Comparison of ENCODE assay signal across 11 cellular contexts in the genomic region with DNA sequence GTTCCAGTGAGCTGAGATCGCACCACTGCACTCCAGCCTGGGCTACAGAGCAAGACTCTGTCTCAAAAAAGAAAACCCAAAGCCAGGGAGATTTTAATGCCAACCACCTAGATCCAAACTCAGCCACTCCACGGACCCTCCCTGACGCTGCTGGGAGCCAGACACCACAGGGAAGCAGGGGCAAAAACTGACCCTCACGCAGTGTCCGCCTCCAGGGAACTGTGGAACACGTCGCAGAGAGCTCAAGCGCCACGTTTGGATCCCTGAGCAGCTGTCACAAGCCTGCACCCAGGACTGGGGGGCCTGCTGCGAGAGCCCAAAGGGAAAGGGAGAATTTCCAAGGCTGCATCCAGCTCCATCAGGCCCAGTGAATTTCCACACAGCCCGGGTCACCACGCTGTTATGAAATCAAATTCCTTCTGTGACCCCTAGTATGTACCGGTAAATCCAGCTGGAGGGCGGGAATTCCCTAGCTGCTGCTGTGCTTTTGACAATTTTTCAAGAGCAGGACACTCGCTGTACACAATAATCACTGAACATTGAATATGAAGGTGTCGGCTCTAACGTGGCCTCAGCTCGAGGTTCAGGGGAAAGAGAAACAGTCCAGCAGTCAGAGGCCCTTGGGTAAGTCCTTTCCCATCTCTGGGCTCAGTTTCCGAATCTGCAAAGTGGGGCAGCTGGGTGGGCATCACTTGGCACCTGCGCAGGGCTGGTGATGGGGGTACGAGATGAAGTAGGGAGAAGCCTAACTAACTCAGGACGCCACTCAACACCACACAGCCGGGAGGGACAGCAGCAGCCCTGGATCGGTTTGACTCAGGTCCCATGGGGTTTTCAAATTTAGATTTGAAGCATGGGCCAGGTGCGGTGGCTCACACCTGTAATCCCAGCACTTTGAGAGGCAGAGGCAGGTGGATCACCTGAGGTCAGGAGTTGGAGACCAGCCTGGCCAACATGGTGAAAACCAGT. TPM values are rescaled to one million over a fixed set of nuclear protein-coding genes. Genes with fewer than 3 reads are reported as not detected.
DNase-seq lines count a peak whose midpoint lies in the region; ATAC-seq and TF ChIP-seq lines count a peak whose summit lies in the region.
"Had no signal": no experiment of that assay in that cellular context is flagged by ENCODE, and none has a peak within 500 bp of the region (broad histone marks: within the 10 kb centered on the region; RNA-seq: fewer than 3 reads in every experiment).

No MANE protein-coding gene starts in this region.

- WGBS in right lobe of liver (ENCODE audit: insufficient coverage, low coverage, low lambda C conversion rate, missing lambda C conversion rate) = 16% methylated on average over 15 of the region's 25 CpGs
- WGBS in transverse colon (ENCODE audit: low coverage in 1 of 2), 2 donors = 76% methylated on average over 25 of the region's 25 CpGs; no CpG with 5 or more reads in 1 of the 2 donors

- in situ Hi-C loops in transverse colon (cut with MboI; ENCODE audit: low pct_ligation_motif_present in 1 of 4, low pct_unique_long_range_greater_than_20kb in 1 of 4, low sequenced_read_pairs in 3 of 4) = no loop called here

- TF ChIP-seq EP300 in transverse colon (IDR thresholded peaks at IDR 0.05; ENCODE audit: low read depth) = no peak

- TF ChIP-seq CTCF in PC-9 (conservative IDR thresholded peaks at IDR 0.05) (no peak), right lobe of liver (IDR thresholded peaks at IDR 0.05) (no peak), transverse colon (IDR thresholded peaks at IDR 0.05) (no peak)

- CTCF ChIA-PET in PC-9 (lab: Charles Lee) = interaction anchor here (1.1 kb wide), 1 partner anchor 9 kb away, joined by 3 read pairs; the partner anchor contains the start of gene CARHSP1

- no peak overlapping the region for H3K9ac ChIP-seq in duodenal mucosa (ENCODE audit: low read depth in 1 of 2, low read length in 2 of 2)

- H3K4me3 ChIP-seq in PC-9 = no peak overlapping the region
- no peak overlapping the region for H3K4me3 ChIP-seq in duodenal mucosa (ENCODE audit: low read depth in 1 of 2, low read length in 2 of 2)
- H3K4me3 ChIP-seq in right lobe of liver = peak overlapping the region; percentile 29 to 52 (median 40)
- no peak overlapping the region for H3K4me3 ChIP-seq in transverse colon
- H3K4me3 ChIP-seq: skin epidermis had no signal

- peak; percentile 21 to 40 (median 24) for ATAC-seq in right lobe of liver
- ATAC-seq: activated CD4-positive, CD25-positive, alpha-beta regulatory T cell treated with anti-CD3 and anti-CD28 coated beads, Interleukin-2, amount 50 U/mL, for 24 hours had no signal

- H3F3A ChIP-seq in PC-9 (ENCODE audit: insufficient read depth, low read depth) = peaks cover 29% of the 10 kb centered on the region; the same call in 1 of the 2 replicates

- no peaks in the 10 kb centered on the region for H3K9me3 ChIP-seq in PC-9 (ENCODE audit: insufficient read depth, low read depth)
- H3K9me3 ChIP-seq in duodenal mucosa (ENCODE audit: control insufficient read depth in 1 of 2, low read length in 2 of 2) = no peaks in the 10 kb centered on the region
- no peaks in the 10 kb centered on the region for H3K9me3 ChIP-seq in right lobe of liver
- no peaks in the 10 kb centered on the region for H3K9me3 ChIP-seq in transverse colon

- H3K9me2 ChIP-seq in PC-9 (ENCODE audit: insufficient read depth) = no peaks in the 10 kb centered on the region

- peaks cover 29% of the 10 kb centered on the region for H3K4me1 ChIP-seq in PC-9 (replicated peaks; ENCODE audit: insufficient read depth)
- H3K4me1 ChIP-seq in duodenal mucosa (ENCODE audit: control insufficient read depth in 1 of 2, insufficient read depth in 2 of 2, low read length in 2 of 2) = peaks cover 28 to 30% of the 10 kb centered on the region in 2 donors
- H3K4me1 ChIP-seq in right lobe of liver = peaks cover 0 to 57% (median 24%) of the 10 kb centered on the region in 4 donors
- peaks cover 12 to 42% (median 34%) of the 10 kb centered on the region in 4 donors for H3K4me1 ChIP-seq in transverse colon

- no peaks in the 10 kb centered on the region for H3K36me3 ChIP-seq in PC-9 (ENCODE audit: low read depth)
- H3K36me3 ChIP-seq in duodenal mucosa (ENCODE audit: control insufficient read depth in 1 of 2, insufficient read depth in 2 of 2, low read length in 2 of 2) = peaks cover 4 to 37% of the 10 kb centered on the region in 2 donors
- H3K36me3 ChIP-seq in right lobe of liver = peaks cover 0 to 10% (median 5%) of the 10 kb centered on the region in 4 donors
- H3K36me3 ChIP-seq in transverse colon = peaks cover 0 to 4% (median 0%) of the 10 kb centered on the region in 4 donors

- peak overlapping the region; percentile 30; the same call in 1 of the 2 replicates for H3K4me2 ChIP-seq in PC-9

- H3K27me3 ChIP-seq in PC-9 (ENCODE audit: insufficient read depth, low read depth) = no peaks in the 10 kb centered on the region
- no peaks in the 10 kb centered on the region for H3K27me3 ChIP-seq in duodenal mucosa (ENCODE audit: control insufficient read depth in 1 of 2, insufficient read depth in 2 of 2, low read length in 2 of 2)
- no peaks in the 10 kb centered on the region for H3K27me3 ChIP-seq in right lobe of liver
- H3K27me3 ChIP-seq in transverse colon = no peaks in the 10 kb centered on the region

- peaks cover 62% of the 10 kb centered on the region for H3K79me2 ChIP-seq in PC-9 (ENCODE audit: low read depth)

- DNase-seq in PC-9 (peak; percentile 41 to 71), right lobe of liver (peak; percentile 65 to 83 (median 76)), transverse colon (peak; percentile 43), AML-193 (lab: John Stamatoyannopoulos, UW) (no peak), middle frontal gyrus (ENCODE audit: extremely low spot score, low spot score) (no peak), NCI-H526 (lab: John Stamatoyannopoulos, UW) (no peak), foreskin melanocyte (no peak)
- DNase-seq: stimulated activated naive CD4-positive, alpha-beta T cell had no signal

- H4K20me1 ChIP-seq in PC-9 (ENCODE audit: insufficient read depth) = peaks cover 54% of the 10 kb centered on the region

- intact Hi-C loops in PC-9 (cut with micrococcal nuclease; ENCODE audit: unreplicated experiment) = no loop called here
- intact Hi-C loops in right lobe of liver (cut with DNase I) = loop anchor here in 1 of 2 donors (10.0 kb wide), 1 partner anchor 55 kb away; no protein-coding TSS in a partner anchor
- intact Hi-C loops in transverse colon (cut with DNase I; ENCODE audit: low total_unique reads) = loop anchor here (5.0 kb wide), 1 partner anchor 1702 kb away; no protein-coding TSS in a partner anchor

- no peak overlapping the region for H2AFZ ChIP-seq in PC-9

- POLR2A ChIA-PET in PC-9 (lab: Charles Lee; ENCODE audit: unreplicated experiment) = no interaction called here

- no TSS peak for BruUV-seq in PC-9 (replicated peaks; lab: Mats Ljungman, UMichigan)

- H3K27ac ChIP-seq in PC-9 (no peak overlapping the region), duodenal mucosa (ENCODE audit: low read depth, low read length) (peak overlapping the region; percentile 30), right lobe of liver (peak overlapping the region; percentile 57 to 89 (median 85)), transverse colon (peak overlapping the region; percentile 18 to 74 (median 46))

- TF ChIP-seq POLR2A in right lobe of liver (IDR thresholded peaks at IDR 0.05) = peak; percentile 22
- no peak for TF ChIP-seq POLR2A in transverse colon (IDR thresholded peaks at IDR 0.05)

RNA-seq across cellular contexts. Expression of gene CARHSP1, which starts 8.6 kb away (rescaled TPM):
- total RNA-seq in PC-9 (2021) = 179 and 186 TPM in 2 replicates
- 100 to 1,000 TPM in 1 of 6 experiments, 10 to 100 TPM in 5; 61.5 to 132 (median 73.1) TPM for total RNA-seq in right lobe of liver
- total RNA-seq in transverse colon = 10 to 100 TPM; 11.6 to 61.7 (median 39.6) TPM

RNA-seq across cellular contexts. Expression of gene LITAFD, which starts 22.0 kb away (rescaled TPM):
- total RNA-seq in PC-9 (2021) (not detected in 2 replicates), right lobe of liver (not detected), transverse colon (not detected)

Comparison
In these comparisons a context has a peak if more than half of its experiments do, and no peak if none do; other contexts are left out.
1. DNase-seq: peak in PC-9 (2 of 2), right lobe of liver (3 of 3) and transverse colon (single experiment); none in AML-193 (0 of 2), middle frontal gyrus (single experiment), NCI-H526 (0 of 2) and foreskin melanocyte (single experiment).
2. H3K4me3 ChIP-seq: peak in right lobe of liver (3 of 3); none in PC-9 (single experiment), duodenal mucosa (0 of 2) and transverse colon (0 of 4).